In genomic region chr19:49443366-49444099, GRCh38 we compare ENCODE assay signal across 8 cellular contexts. TPM values are rescaled to one million over a fixed set of nuclear protein-coding genes. Genes with fewer than 3 reads are reported as not detected.
DNase-seq lines count a peak whose midpoint lies in the region; ATAC-seq, FAIRE-seq and TF ChIP-seq lines count a peak whose summit lies in the region.

No MANE protein-coding gene starts in this region.

- peak; percentile 92 to 97 (median 93) for ATAC-seq in natural killer cell
- peak; percentile 92 to 93 for ATAC-seq in stimulated activated naive B cell treated with anti-CD40 and anti-IgM and Interleukin-4, amounts not matched to agents 10 μg/mL and 1 μg/mL and 100 μg/mL, for 72 hours (replicated peaks)

- no peak for FAIRE-seq in H54 (lab: Jason Lieb, UNC)

- peak overlapping the region; percentile 68 for H3K4me3 ChIP-seq in fibroblast of mammary gland (ENCODE audit: control insufficient read depth, low read depth, low read length)

- H3K4me3 Mint-ChIP-seq in natural killer cell, result peak overlapping the region; percentile 83
- H3K4me3 Mint-ChIP-seq in stimulated activated naive B cell treated with anti-CD40 and anti-IgM and Interleukin-4, amounts not matched to agents 10 μg/mL and 1 μg/mL and 100 μg/mL, for 72 hours, result peak overlapping the region; percentile 84 to 88

- peaks cover 22 to 48% of the 10 kb centered on the region in 2 donors for H3K4me1 Mint-ChIP-seq in natural killer cell
- peaks cover 28 to 45% of the 10 kb centered on the region in 2 donors for H3K4me1 Mint-ChIP-seq in stimulated activated naive B cell treated with anti-CD40 and anti-IgM and Interleukin-4, amounts not matched to agents 10 μg/mL and 1 μg/mL and 100 μg/mL, for 72 hours

- no peak for TF ChIP-seq POLR2A in H54 (IDR thresholded peaks at IDR 0.05; ENCODE audit: low read depth, low read length)

- TF ChIP-seq CTCF in LNCAP (IDR thresholded peaks at IDR 0.05) (peak; percentile 94), fibroblast of mammary gland (conservative IDR thresholded peaks at IDR 0.05; ENCODE audit: control insufficient read depth, insufficient read depth, low read depth, low read length) (peak; percentile 67), natural killer cell (IDR thresholded peaks at IDR 0.05) (peak; percentile 81)

- no peaks in the 10 kb centered on the region for H3K36me3 Mint-ChIP-seq in natural killer cell
- peaks cover 23 to 28% of the 10 kb centered on the region in 2 donors for H3K36me3 Mint-ChIP-seq in stimulated activated naive B cell treated with anti-CD40 and anti-IgM and Interleukin-4, amounts not matched to agents 10 μg/mL and 1 μg/mL and 100 μg/mL, for 72 hours

- H3K9me3 Mint-ChIP-seq in natural killer cell, result no peaks in the 10 kb centered on the region
- no peaks in the 10 kb centered on the region for H3K9me3 Mint-ChIP-seq in stimulated activated naive B cell treated with anti-CD40 and anti-IgM and Interleukin-4, amounts not matched to agents 10 μg/mL and 1 μg/mL and 100 μg/mL, for 72 hours

- peak overlapping the region; percentile 69 to 88 for H3K27ac Mint-ChIP-seq in natural killer cell
- H3K27ac Mint-ChIP-seq in stimulated activated naive B cell treated with anti-CD40 and anti-IgM and Interleukin-4, amounts not matched to agents 10 μg/mL and 1 μg/mL and 100 μg/mL, for 72 hours, result peak overlapping the region; percentile 92

- peaks cover 35 to 36% of the 10 kb centered on the region in 2 donors for H3K27me3 Mint-ChIP-seq in natural killer cell (ENCODE audit: low read depth in 2 of 2)
- H3K27me3 Mint-ChIP-seq in stimulated activated naive B cell treated with anti-CD40 and anti-IgM and Interleukin-4, amounts not matched to agents 10 μg/mL and 1 μg/mL and 100 μg/mL, for 72 hours, result peaks cover 40 to 42% of the 10 kb centered on the region in 2 donors

- intact Hi-C loops in natural killer cell (cut with micrococcal nuclease), result loop anchor here (1.0 kb wide), 5 partner anchors 8 to 217 kb away; partner anchors contain the start of gene PIH1D1

- DNase-seq in EL (peak; percentile 94), H54 (ENCODE audit: insufficient read length, low spot score) (peak; percentile 95), RPMI7951 (ENCODE audit: low read depth) (peak; percentile 95), fibroblast of mammary gland (ENCODE audit: low read depth) (peak; percentile 94), natural killer cell (peak; percentile 92)
- peak; percentile 86 to 88 for DNase-seq in activated T-helper 1 cell treated with anti-CD3 and anti-CD28 coated beads, Interleukin-2, amount 50 U/mL, for 16 hours (ENCODE audit: low read depth in 1 of 2, low spot score in 1 of 2)
- DNase-seq in stimulated activated naive B cell treated with anti-CD40 and anti-IgM and Interleukin-4, amounts not matched to agents 10 μg/mL and 1 μg/mL and 100 μg/mL, for 72 hours, result peak; percentile 90

RNA-seq across cellular contexts. Expression of gene SLC17A7, which starts 2.2 kb away (rescaled TPM):
- 0.84 and 1.9 TPM in 2 replicates for total RNA-seq in RPMI7951 (2014; rRNA removed; shearing (Covaris generic))
- total RNA-seq in natural killer cell, result not detected

RNA-seq across cellular contexts. Expression of gene PIH1D1, which starts 8.1 kb away (rescaled TPM):
- 176 and 221 TPM in 2 replicates for total RNA-seq in RPMI7951 (2014; rRNA removed; shearing (Covaris generic))
- total RNA-seq in natural killer cell, result 100 to 1,000 TPM; 112 to 149 (median 138) TPM

RNA-seq across cellular contexts. Expression of gene ALDH16A1, which starts 9.5 kb away (rescaled TPM):
- 12.9 and 20.3 TPM in 2 replicates for total RNA-seq in RPMI7951 (2014; rRNA removed; shearing (Covaris generic))
- 10 to 100 TPM; 39.9 to 43.2 (median 41.4) TPM for total RNA-seq in natural killer cell

RNA-seq across cellular contexts. Expression of gene GFY, which starts 18.3 kb away (rescaled TPM):
- total RNA-seq in RPMI7951 (2014; rRNA removed; shearing (Covaris generic)), result not detected in 2 replicates
- not detected for total RNA-seq in natural killer cell

RNA-seq across cellular contexts. Expression of gene PTH2, which starts 20.3 kb away (rescaled TPM):
- total RNA-seq in RPMI7951 (2014; rRNA removed; shearing (Covaris generic)), result not detected in 2 replicates
- total RNA-seq in natural killer cell, result not detected

Comparison
In these comparisons a context has a peak if more than half of its experiments do, and no peak if none do; other contexts are left out.
1. Peak in every context shown above with its lines: DNase-seq, ATAC-seq and H3K4me3 ChIP-seq.